In genomic region chr1:108889016-108889645, GRCh38 we compare ENCODE assay signal across 8 cellular contexts. TPM values are rescaled to one million over a fixed set of nuclear protein-coding genes. Genes with fewer than 3 reads are reported as not detected.
"Had no signal": no experiment of that assay in that cellular context is flagged by ENCODE, and none has a peak within 500 bp of the region (broad histone marks: within the 10 kb centered on the region; RNA-seq: fewer than 3 reads in every experiment).

No MANE protein-coding gene starts in this region.

RNA-seq across cellular contexts. Expression of gene AKNAD1, which starts 32.2 kb away (rescaled TPM):
- total RNA-seq: activated CD8-positive, alpha-beta T cell treated with anti-CD3 and anti-CD28 coated beads, Interleukin-2, amount 10 ng/mL, durations not matched to agents 7 days and 5 days; activated T-helper 1 cell treated with anti-CD3 and anti-CD28 coated beads, Interleukin-12 subunit alpha, Interleukin-12 subunit beta, Interleukin-2, Interleukin-4 antibody, amounts not matched to agents 30 ng/mL and 10 ng/mL and 1 ng/mL, durations not matched to agents 14 hours and 24 hours and 36 hours; cardiac muscle cell; left cardiac atrium; liver; mononuclear cell; right lobe of liver; T-helper 2 cell treated with Interferon-gamma antibody and Interleukin-4, amounts not matched to agents 100 ng/mL and 5 ng/mL, for 36 hours had no signal
- polyA plus RNA-seq: cardiac muscle cell, liver had no signal
